In the genomic region with DNA sequence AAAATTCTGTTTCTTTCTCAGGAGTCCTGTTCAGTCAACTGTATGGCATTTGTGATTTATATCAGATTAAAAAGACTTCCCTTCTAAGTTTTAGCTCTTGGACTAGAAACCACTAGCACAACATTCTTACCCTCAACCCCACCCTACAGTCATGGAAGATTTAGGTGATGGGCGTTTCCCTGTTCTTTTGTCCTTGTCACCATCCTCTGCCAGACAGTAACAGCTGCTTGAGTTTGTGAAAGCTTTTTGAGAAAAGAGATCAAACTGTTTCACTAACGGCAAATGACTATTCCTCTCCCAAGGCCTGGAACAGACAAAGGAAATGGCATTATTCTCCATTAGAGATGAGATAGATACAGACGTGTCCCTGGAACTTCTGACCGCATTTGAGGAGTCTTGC, we compare ENCODE assay signal across 15 cellular contexts. TPM values are rescaled to one million over a fixed set of nuclear protein-coding genes. Genes with fewer than 3 reads are reported as not detected.
"Had no signal": no experiment of that assay in that cellular context is flagged by ENCODE, and none has a peak within 500 bp of the region (broad histone marks: within the 10 kb centered on the region; RNA-seq: fewer than 3 reads in every experiment).

No MANE protein-coding gene starts in this region.

- H3K4me1 Mint-ChIP-seq: activated CD4-positive, alpha-beta T cell treated with anti-CD3 and anti-CD28 coated beads, Interleukin-2, amount 10 ng/mL, durations not matched to agents 7 days and 5 days; central memory CD8-positive, alpha-beta T cell; stimulated activated naive B cell treated with anti-CD40 and anti-IgM and Interleukin-4, amounts not matched to agents 10 μg/mL and 1 μg/mL and 100 μg/mL, for 72 hours had no signal

- DNase-seq: activated CD4-positive, alpha-beta T cell treated with anti-CD3 and anti-CD28 coated beads, Interleukin-2, amount 10 ng/mL, durations not matched to agents 7 days and 5 days; activated CD8-positive, alpha-beta T cell treated with anti-CD3 and anti-CD28 coated beads, Interleukin-2, amount 10 ng/mL, durations not matched to agents 7 days and 5 days; activated naive CD4-positive, alpha-beta T cell treated with anti-CD3 and anti-CD28 coated beads, Interleukin-2, amount 50 U/mL, for 16 hours; activated T-cell treated with anti-CD3 and anti-CD28 coated beads, Interleukin-2, amount 50 U/mL, for 4 hours; colonic mucosa; stimulated activated naive B cell treated with anti-CD40 and anti-IgM and Interleukin-4, amounts not matched to agents 10 μg/mL and 1 μg/mL and 100 μg/mL, for 72 hours; T1000 had no signal

- H3K9me3 Mint-ChIP-seq: activated CD4-positive, alpha-beta T cell treated with anti-CD3 and anti-CD28 coated beads, Interleukin-2, amount 10 ng/mL, durations not matched to agents 7 days and 5 days; activated T-cell treated with anti-CD3 and anti-CD28 coated beads, Interleukin-2, amount 50 U/mL, for 4 hours; central memory CD8-positive, alpha-beta T cell; natural killer cell treated with Interleukin-12 subunit alpha and Interleukin-12 subunit beta and Interleukin-15 and Interleukin-18, amount 100 ng/mL, for 72 hours; stimulated activated naive B cell treated with anti-CD40 and anti-IgM and Interleukin-4, amounts not matched to agents 10 μg/mL and 1 μg/mL and 100 μg/mL, for 72 hours had no signal

- H3K36me3 Mint-ChIP-seq: natural killer cell treated with Interleukin-12 subunit alpha and Interleukin-12 subunit beta and Interleukin-15 and Interleukin-18, amount 100 ng/mL, for 72 hours; stimulated activated naive B cell treated with anti-CD40 and anti-IgM and Interleukin-4, amounts not matched to agents 10 μg/mL and 1 μg/mL and 100 μg/mL, for 72 hours had no signal

- H3K27ac Mint-ChIP-seq: activated CD4-positive, alpha-beta T cell treated with anti-CD3 and anti-CD28 coated beads, Interleukin-2, amount 10 ng/mL, durations not matched to agents 7 days and 5 days; activated CD8-positive, alpha-beta T cell treated with anti-CD3 and anti-CD28 coated beads, Interleukin-2, amount 10 ng/mL, durations not matched to agents 7 days and 5 days; natural killer cell treated with Interleukin-12 subunit alpha and Interleukin-12 subunit beta and Interleukin-15 and Interleukin-18, amount 100 ng/mL, for 72 hours; stimulated activated naive B cell treated with anti-CD40 and anti-IgM and Interleukin-4, amounts not matched to agents 10 μg/mL and 1 μg/mL and 100 μg/mL, for 72 hours had no signal

- ATAC-seq: activated CD4-positive, CD25-positive, alpha-beta regulatory T cell treated with anti-CD3 and anti-CD28 coated beads, Interleukin-2, amount 50 U/mL, for 24 hours; activated CD8-positive, alpha-beta T cell treated with anti-CD3 and anti-CD28 coated beads, Interleukin-2, amount 10 ng/mL, durations not matched to agents 7 days and 5 days; activated T-cell treated with anti-CD3 and anti-CD28 coated beads, Interleukin-2, amount 50 U/mL, for 4 hours; natural killer cell treated with Interleukin-12 subunit alpha and Interleukin-12 subunit beta and Interleukin-15 and Interleukin-18, amount 100 ng/mL, for 72 hours; stimulated activated naive B cell treated with anti-CD40 and anti-IgM and Interleukin-4, amounts not matched to agents 10 μg/mL and 1 μg/mL and 100 μg/mL, for 72 hours had no signal

- H3K4me3 Mint-ChIP-seq: activated CD4-positive, alpha-beta T cell treated with anti-CD3 and anti-CD28 coated beads, Interleukin-2, amount 10 ng/mL, durations not matched to agents 7 days and 5 days; activated CD8-positive, alpha-beta T cell treated with anti-CD3 and anti-CD28 coated beads, Interleukin-2, amount 10 ng/mL, durations not matched to agents 7 days and 5 days; activated T-cell treated with anti-CD3 and anti-CD28 coated beads, Interleukin-2, amount 50 U/mL, for 4 hours; central memory CD8-positive, alpha-beta T cell; natural killer cell treated with Interleukin-12 subunit alpha and Interleukin-12 subunit beta and Interleukin-15 and Interleukin-18, amount 100 ng/mL, for 72 hours; stimulated activated naive B cell treated with anti-CD40 and anti-IgM and Interleukin-4, amounts not matched to agents 10 μg/mL and 1 μg/mL and 100 μg/mL, for 72 hours had no signal

RNA-seq across cellular contexts. Expression of gene SERPINB5, which starts 31.9 kb away (rescaled TPM):
- total RNA-seq: activated CD4-positive, alpha-beta T cell treated with anti-CD3 and anti-CD28 coated beads, Interleukin-2, amount 10 ng/mL, durations not matched to agents 7 days and 5 days; activated CD8-positive, alpha-beta T cell treated with anti-CD3 and anti-CD28 coated beads, Interleukin-2, amount 10 ng/mL, durations not matched to agents 7 days and 5 days; activated T-cell treated with anti-CD3 and anti-CD28 coated beads, Interleukin-2, amount 50 U/mL, for 4 hours; ascending aorta; mesenteric fat pad; natural killer cell treated with Interleukin-12 subunit alpha and Interleukin-12 subunit beta and Interleukin-15 and Interleukin-18, amount 100 ng/mL, for 72 hours; T-helper 1 cell treated with Interleukin-12 subunit alpha and Interleukin-12 subunit beta and Interleukin-4 antibody, amounts not matched to agents 30 ng/mL and 1 ng/mL, for 36 hours had no signal

RNA-seq across cellular contexts. Expression of gene SERPINB12, which starts 33.5 kb away (rescaled TPM):
- total RNA-seq: activated CD4-positive, alpha-beta T cell treated with anti-CD3 and anti-CD28 coated beads, Interleukin-2, amount 10 ng/mL, durations not matched to agents 7 days and 5 days; activated CD8-positive, alpha-beta T cell treated with anti-CD3 and anti-CD28 coated beads, Interleukin-2, amount 10 ng/mL, durations not matched to agents 7 days and 5 days; activated T-cell treated with anti-CD3 and anti-CD28 coated beads, Interleukin-2, amount 50 U/mL, for 4 hours; colonic mucosa; mesenteric fat pad; natural killer cell treated with Interleukin-12 subunit alpha and Interleukin-12 subunit beta and Interleukin-15 and Interleukin-18, amount 100 ng/mL, for 72 hours; renal cortical epithelial cell; T-helper 1 cell treated with Interleukin-12 subunit alpha and Interleukin-12 subunit beta and Interleukin-4 antibody, amounts not matched to agents 30 ng/mL and 1 ng/mL, for 36 hours; ureter had no signal
